8 cellular contexts compared by ENCODE assay signal in genomic region chr1:115977481-115978258, GRCh38. TPM values are rescaled to one million over a fixed set of nuclear protein-coding genes. Genes with fewer than 3 reads are reported as not detected.
DNase-seq lines count a peak whose midpoint lies in the region; ATAC-seq and TF ChIP-seq lines count a peak whose summit lies in the region.

No MANE protein-coding gene starts in this region.

- no peaks in the 10 kb centered on the region for H3K36me3 ChIP-seq in breast epithelium
- H3K36me3 ChIP-seq in vagina = no peaks in the 10 kb centered on the region

- TF ChIP-seq CTCF in breast epithelium (IDR thresholded peaks at IDR 0.05) (no peak), vagina (IDR thresholded peaks at IDR 0.05) (no peak)

- H3K4me1 ChIP-seq in breast epithelium (peaks cover 0 to 8% of the 10 kb centered on the region in 2 donors), vagina (peaks cover 15% of the 10 kb centered on the region)

- peak overlapping the region; percentile 73 to 77 for H3K27ac ChIP-seq in breast epithelium
- H3K27ac ChIP-seq in vagina = peak overlapping the region; percentile 81

- H3K9me3 ChIP-seq in breast epithelium = no peaks in the 10 kb centered on the region
- no peaks in the 10 kb centered on the region for H3K9me3 ChIP-seq in vagina

- DNase-seq in Ammon's horn (ENCODE audit: low spot score) (peak; percentile 53), KBM-7 (peak; percentile 74), breast epithelium (ENCODE audit: low spot score in 2 of 2) (no peak), left lobe of liver (ENCODE audit: low spot score) (no peak), vagina (ENCODE audit: extremely low spot score in 2 of 2) (no peak), HT-29 (ENCODE audit: low spot score) (no peak), NCI-H146 (lab: John Stamatoyannopoulos, UW) (no peak)

- H3K27me3 ChIP-seq in breast epithelium (no peaks in the 10 kb centered on the region), vagina (no peaks in the 10 kb centered on the region)

- in situ Hi-C loops in KBM-7 (cut with MboI; ENCODE audit: low pct_unique_long_range_greater_than_20kb, low sequenced_read_pairs) = loop anchor here (25.0 kb wide), 2 partner anchors 165 to 365 kb away; no protein-coding TSS in a partner anchor

- H3K4me3 ChIP-seq in breast epithelium = peak overlapping the region; percentile 67 to 86 (median 74)
- peak overlapping the region; percentile 60 to 70 for H3K4me3 ChIP-seq in vagina

- peak; percentile 39 for ATAC-seq in left lobe of liver
- ATAC-seq in HG03457 (IDR thresholded peaks at IDR 0.05; ENCODE audit: unreplicated experiment) = no peak

- intact Hi-C loops in breast epithelium (cut with DNase I; ENCODE audit: low total_unique reads) = no loop called here
- intact Hi-C loops in vagina (cut with DNase I) = no loop called here

- TF ChIP-seq POLR2A in breast epithelium (IDR thresholded peaks at IDR 0.05) = no peak
- TF ChIP-seq POLR2A in vagina (IDR thresholded peaks at IDR 0.05) = no peak

RNA-seq across cellular contexts. Expression of gene SLC22A15, which starts 1.4 kb away (rescaled TPM):
- total RNA-seq in breast epithelium (10 to 100 TPM in 1 of 3 donors, 1 to 10 TPM in 2; 5.6 to 10.1 (median 7.8) TPM), left lobe of liver (0.23 TPM), vagina (9.8 TPM)
- 0.08 TPM in 1 of 2 replicates, not detected in the other for total RNA-seq in HT-29 (2014; rRNA removed; shearing (Covaris generic))

Comparison
In these comparisons a context has a peak if more than half of its experiments do, and no peak if none do; other contexts are left out.
1. DNase-seq: peak in Ammon's horn (single experiment) and KBM-7 (single experiment); none in breast epithelium (0 of 2), left lobe of liver (single experiment), vagina (0 of 2), HT-29 (single experiment) and NCI-H146 (single experiment).